In the genomic region with DNA sequence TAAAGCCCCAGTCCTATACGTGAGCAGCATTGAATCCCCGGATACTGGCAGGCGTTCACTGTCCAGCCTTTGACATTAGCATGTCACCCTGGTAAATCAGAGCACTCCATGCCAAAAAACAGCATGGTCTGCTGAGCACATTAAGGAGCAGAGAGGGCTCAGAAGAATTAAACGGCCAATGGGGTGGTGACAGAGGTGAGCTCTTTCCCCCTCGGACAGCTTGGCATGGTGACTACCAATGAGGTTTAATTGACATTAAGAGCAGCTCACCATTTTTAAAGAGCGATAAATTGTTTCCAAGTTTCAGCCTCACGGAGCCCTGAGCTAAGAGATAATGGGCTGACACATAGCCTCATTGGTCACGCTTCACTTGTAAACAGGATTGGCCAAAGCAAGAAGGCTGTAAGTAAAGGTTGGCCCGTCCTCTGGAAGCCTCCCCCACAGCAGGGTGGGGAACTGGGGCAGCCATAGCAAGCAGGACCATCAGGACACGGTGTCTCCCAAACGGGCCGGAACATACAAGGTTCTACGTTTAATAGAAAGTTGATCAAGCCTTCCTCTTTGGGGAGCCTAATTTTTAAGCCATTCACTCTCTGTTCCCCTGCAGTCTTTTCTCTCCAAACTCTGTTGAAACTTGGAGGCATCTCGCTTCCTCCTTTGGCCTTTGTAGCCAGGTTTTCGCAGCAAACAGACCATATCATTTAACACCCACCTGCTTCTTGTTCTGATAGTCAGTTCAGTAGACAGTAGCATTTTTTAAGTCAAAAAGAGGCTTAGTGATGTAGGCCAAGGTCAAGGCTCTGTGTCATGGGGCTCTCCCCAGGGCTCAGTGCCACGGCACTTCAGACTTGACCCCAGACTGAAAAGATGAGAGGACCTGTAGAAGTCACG, we compare ENCODE assay signal across 10 cellular contexts. TPM values are rescaled to one million over a fixed set of nuclear protein-coding genes. Genes with fewer than 3 reads are reported as not detected.
A peak's percentile ranks its signal among the peaks of the same experiment; 100 is the strongest.
DNase-seq lines count a peak whose midpoint lies in the region; ATAC-seq and TF ChIP-seq lines count a peak whose summit lies in the region.
"Had no signal": no experiment of that assay in that cellular context is flagged by ENCODE, and none has a peak within 500 bp of the region (broad histone marks: within the 10 kb centered on the region; RNA-seq: fewer than 3 reads in every experiment).

No MANE protein-coding gene starts in this region.

- no peak for TF ChIP-seq CTCF in glutamatergic neuron (IDR thresholded peaks at IDR 0.05; ENCODE audit: partially characterized antibody, unreplicated experiment)
- TF ChIP-seq CTCF in thyroid gland (IDR thresholded peaks at IDR 0.05), result no peak
- no peak for TF ChIP-seq CTCF in Calu3 (IDR thresholded peaks at IDR 0.05; ENCODE audit: unreplicated experiment)

- TF ChIP-seq RAD21 in Ishikawa (IDR thresholded peaks at IDR 0.05; ENCODE audit: low read depth), result no peak

- peak overlapping the region; percentile 67 to 75 (median 72) for H3K27ac ChIP-seq in thyroid gland

- H3K4me1 Mint-ChIP-seq in glutamatergic neuron (ENCODE audit: low read depth, unreplicated experiment), result peaks cover 10% of the 10 kb centered on the region
- H3K4me1 Mint-ChIP-seq in Calu3 (ENCODE audit: low read depth, unreplicated experiment), result peaks cover 8% of the 10 kb centered on the region

- no peak overlapping the region for H3K4me3 ChIP-seq in thyroid gland (replicated peaks in 1 of 3)

- H3K4me3 Mint-ChIP-seq in glutamatergic neuron (ENCODE audit: unreplicated experiment), result no peak overlapping the region
- no peak overlapping the region for H3K4me3 Mint-ChIP-seq in Calu3 (ENCODE audit: low read depth, unreplicated experiment)
- H3K4me3 Mint-ChIP-seq: mesothelial cell of epicardium had no signal

- WGBS in thyroid gland, 2 donors, result 45 to 66% methylated on average over 17 of the region's 17 CpGs

- TF ChIP-seq POLR2A in thyroid gland (IDR thresholded peaks at IDR 0.05), result no peak

- no TSS peak for BruUV-seq in Calu3 (replicated peaks; lab: Mats Ljungman, UMichigan)

- no peaks in the 10 kb centered on the region for H3K27me3 ChIP-seq in thyroid gland

- DNase-seq in glutamatergic neuron (no peak), thyroid gland (peak; percentile 82 to 86), Calu3 (no peak), H4 (ENCODE audit: low spot score) (no peak)

- H3K36me3 Mint-ChIP-seq in glutamatergic neuron (ENCODE audit: unreplicated experiment) (no peaks in the 10 kb centered on the region), Calu3 (ENCODE audit: insufficient read depth, unreplicated experiment) (peaks cover 15% of the 10 kb centered on the region)

- ATAC-seq in GM21423 (IDR thresholded peaks at IDR 0.05; ENCODE audit: unreplicated experiment), result peak; percentile 73
- no peak for ATAC-seq in GM19467 (IDR thresholded peaks at IDR 0.05; ENCODE audit: unreplicated experiment)

- H3K27me3 Mint-ChIP-seq in glutamatergic neuron (ENCODE audit: unreplicated experiment) (peaks cover 4% of the 10 kb centered on the region), Calu3 (ENCODE audit: unreplicated experiment) (no peaks in the 10 kb centered on the region)

- no peaks in the 10 kb centered on the region for H3K9me3 ChIP-seq in thyroid gland

- H3K27ac Mint-ChIP-seq in glutamatergic neuron (ENCODE audit: unreplicated experiment) (peak overlapping the region; percentile 22), Calu3 (ENCODE audit: unreplicated experiment) (no peak overlapping the region)
- H3K27ac Mint-ChIP-seq: mesothelial cell of epicardium had no signal

- intact Hi-C loops in thyroid gland (cut with DNase I) (no loop called here), Calu3 (cut with micrococcal nuclease; ENCODE audit: unreplicated experiment) (no loop called here)

- H3K4me1 ChIP-seq in thyroid gland, result peaks cover 33 to 48% of the 10 kb centered on the region in 2 donors

- H3K9me3 Mint-ChIP-seq in glutamatergic neuron (ENCODE audit: unreplicated experiment) (peaks cover 5% of the 10 kb centered on the region), Calu3 (ENCODE audit: low read depth, unreplicated experiment) (no peaks in the 10 kb centered on the region)
- H3K9me3 Mint-ChIP-seq: mesothelial cell of epicardium had no signal

- no peak; the same call in 1 of the 2 replicates for TF ChIP-seq EP300 in Ishikawa (IDR thresholded peaks at IDR 0.05; ENCODE audit: borderline replicate concordance)

- peaks cover 35% of the 10 kb centered on the region in 2 donors for H3K36me3 ChIP-seq in thyroid gland

- CTCF ChIA-PET in Calu3 (lab: Charles Lee), result interaction anchor here (1.4 to 1.8 kb wide), 3 partner anchors 70 to 176 kb away, joined by 3 to 9 read pairs (median 4); no protein-coding TSS in a partner anchor

TF ChIP-seq in Ishikawa, 13 proteins besides CTCF, POLR2A, EP300 and RAD21:
- TF ChIP-seq EGR1 (IDR thresholded peaks at IDR 0.05) (no peak), TAF1 (IDR thresholded peaks at IDR 0.05; ENCODE audit: low read depth) (no peak), NFIC (IDR thresholded peaks at IDR 0.05) (peak; percentile 66), CREB1 (IDR thresholded peaks at IDR 0.05; ENCODE audit: low read depth) (no peak), YY1 (IDR thresholded peaks at IDR 0.05; ENCODE audit: low read depth) (no peak), TCF12 (IDR thresholded peaks at IDR 0.05; ENCODE audit: low read depth) (peak; percentile 25; the same call in 1 of the 2 replicates), TEAD4 (IDR thresholded peaks at IDR 0.05) (peak; percentile 9; the same call in 1 of the 2 replicates)
- TF ChIP-seq, protein P1, sequence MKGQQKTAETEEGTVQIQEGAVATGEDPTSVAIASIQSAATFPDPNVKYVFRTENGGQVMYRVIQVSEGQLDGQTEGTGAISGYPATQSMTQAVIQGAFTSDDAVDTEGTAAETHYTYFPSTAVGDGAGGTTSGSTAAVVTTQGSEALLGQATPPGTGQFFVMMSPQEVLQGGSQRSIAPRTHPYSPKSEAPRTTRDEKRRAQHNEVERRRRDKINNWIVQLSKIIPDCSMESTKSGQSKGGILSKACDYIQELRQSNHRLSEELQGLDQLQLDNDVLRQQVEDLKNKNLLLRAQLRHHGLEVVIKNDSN (IDR thresholded peaks at IDR 0.05), result no peak
- TF ChIP-seq, protein P2, sequence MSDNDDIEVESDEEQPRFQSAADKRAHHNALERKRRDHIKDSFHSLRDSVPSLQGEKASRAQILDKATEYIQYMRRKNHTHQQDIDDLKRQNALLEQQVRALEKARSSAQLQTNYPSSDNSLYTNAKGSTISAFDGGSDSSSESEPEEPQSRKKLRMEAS (IDR thresholded peaks at IDR 0.05), result peak; percentile 30; the same call in 1 of the 2 replicates

RNA-seq across cellular contexts. Expression of a gene that starts 25.9 kb away (rescaled TPM):
- total RNA-seq in glutamatergic neuron (ENCODE audit: unreplicated experiment) (not detected), thyroid gland (not detected), Calu3 (2022) (not detected in 2 replicates)
- not detected in 2 replicates for total RNA-seq in H4 (2014; rRNA removed; shearing (Covaris generic))
- total RNA-seq: mesothelial cell of epicardium, SK-MEL-5, subcutaneous adipose tissue had no signal

RNA-seq across cellular contexts. Expression of a gene that starts 35.7 kb away (rescaled TPM):
- 118 TPM for total RNA-seq in glutamatergic neuron (ENCODE audit: unreplicated experiment)
- total RNA-seq in thyroid gland, result 10 to 100 TPM; 60.3 to 97.0 (median 79.8) TPM
- total RNA-seq in Calu3 (2022), result 29.6 and 30.0 TPM in 2 replicates
- total RNA-seq in H4 (2014; rRNA removed; shearing (Covaris generic)), result 18.5 and 20.0 TPM in 2 replicates

Comparison
In these comparisons a context has a peak if more than half of its experiments do, and no peak if none do; other contexts are left out.
1. DNase-seq: peak in thyroid gland (2 of 2); none in glutamatergic neuron (single experiment), Calu3 (single experiment) and H4 (single experiment).